Comparison of ENCODE assay signal across 1 cellular context in the genomic region with DNA sequence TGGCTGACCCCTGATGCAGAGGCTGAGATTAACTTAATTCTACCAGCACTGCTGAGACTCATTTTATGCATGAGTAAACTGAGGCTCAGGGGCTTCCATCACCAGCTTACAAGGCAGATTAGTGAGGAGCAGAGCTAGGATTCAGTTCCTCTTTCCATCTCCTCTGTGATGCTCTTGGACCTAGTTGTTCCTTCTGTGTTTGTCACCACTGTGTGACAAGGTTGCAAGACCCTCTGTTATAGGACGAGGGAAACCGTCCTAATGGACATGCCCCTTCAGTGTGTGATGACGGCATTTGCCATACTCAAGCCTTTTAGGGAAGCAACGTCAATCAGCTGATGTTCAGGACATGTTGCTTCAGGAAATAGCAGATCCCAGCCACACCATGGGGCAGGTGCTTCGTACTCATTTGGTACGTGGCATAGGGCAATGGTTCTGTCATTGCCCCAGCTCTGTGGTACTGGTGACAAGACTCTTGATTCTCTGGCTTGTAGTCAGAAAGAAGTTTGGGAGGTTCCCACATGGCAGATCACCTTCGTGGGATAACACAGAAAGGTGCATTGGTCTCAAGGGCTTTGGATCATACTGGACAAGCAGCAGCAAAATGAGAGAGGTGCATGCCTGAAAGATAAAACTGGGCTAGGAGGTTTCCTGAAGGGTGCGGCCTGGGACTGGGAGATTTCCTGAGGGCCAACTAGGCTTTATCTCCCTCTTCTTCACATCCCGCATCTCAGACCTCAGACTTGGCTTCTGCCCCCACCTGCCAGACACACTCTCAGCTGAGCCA.
TF ChIP-seq lines count a peak whose summit lies in the region.

No MANE protein-coding gene starts in this region.

TF ChIP-seq in SK-N-SH treated with all-trans-retinoic acid at 6 μM for 48 hours, 23 proteins besides CTCF, POLR2A, EP300 and RAD21 (continued from another document):
- TF ChIP-seq TOX (CRISPR knock-in tag; IDR thresholded peaks at IDR 0.05; ENCODE audit: borderline replicate concordance), result no peak
- TF ChIP-seq ZNF70 (CRISPR knock-in tag; IDR thresholded peaks at IDR 0.05), result no peak
- TF ChIP-seq GLIS3 (CRISPR knock-in tag; IDR thresholded peaks at IDR 0.05), result no peak
- no peak for TF ChIP-seq ZC3H10 (CRISPR knock-in tag; IDR thresholded peaks at IDR 0.05)
- TF ChIP-seq SNAI2 (CRISPR knock-in tag; IDR thresholded peaks at IDR 0.05), result no peak
- TF ChIP-seq, protein P1, sequence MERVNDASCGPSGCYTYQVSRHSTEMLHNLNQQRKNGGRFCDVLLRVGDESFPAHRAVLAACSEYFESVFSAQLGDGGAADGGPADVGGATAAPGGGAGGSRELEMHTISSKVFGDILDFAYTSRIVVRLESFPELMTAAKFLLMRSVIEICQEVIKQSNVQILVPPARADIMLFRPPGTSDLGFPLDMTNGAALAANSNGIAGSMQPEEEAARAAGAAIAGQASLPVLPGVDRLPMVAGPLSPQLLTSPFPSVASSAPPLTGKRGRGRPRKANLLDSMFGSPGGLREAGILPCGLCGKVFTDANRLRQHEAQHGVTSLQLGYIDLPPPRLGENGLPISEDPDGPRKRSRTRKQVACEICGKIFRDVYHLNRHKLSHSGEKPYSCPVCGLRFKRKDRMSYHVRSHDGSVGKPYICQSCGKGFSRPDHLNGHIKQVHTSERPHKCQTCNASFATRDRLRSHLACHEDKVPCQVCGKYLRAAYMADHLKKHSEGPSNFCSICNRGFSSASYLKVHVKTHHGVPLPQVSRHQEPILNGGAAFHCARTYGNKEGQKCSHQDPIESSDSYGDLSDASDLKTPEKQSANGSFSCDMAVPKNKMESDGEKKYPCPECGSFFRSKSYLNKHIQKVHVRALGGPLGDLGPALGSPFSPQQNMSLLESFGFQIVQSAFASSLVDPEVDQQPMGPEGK (CRISPR knock-in tag; IDR thresholded peaks at IDR 0.05; ENCODE audit: borderline replicate concordance), result no peak
- TF ChIP-seq, protein P2, sequence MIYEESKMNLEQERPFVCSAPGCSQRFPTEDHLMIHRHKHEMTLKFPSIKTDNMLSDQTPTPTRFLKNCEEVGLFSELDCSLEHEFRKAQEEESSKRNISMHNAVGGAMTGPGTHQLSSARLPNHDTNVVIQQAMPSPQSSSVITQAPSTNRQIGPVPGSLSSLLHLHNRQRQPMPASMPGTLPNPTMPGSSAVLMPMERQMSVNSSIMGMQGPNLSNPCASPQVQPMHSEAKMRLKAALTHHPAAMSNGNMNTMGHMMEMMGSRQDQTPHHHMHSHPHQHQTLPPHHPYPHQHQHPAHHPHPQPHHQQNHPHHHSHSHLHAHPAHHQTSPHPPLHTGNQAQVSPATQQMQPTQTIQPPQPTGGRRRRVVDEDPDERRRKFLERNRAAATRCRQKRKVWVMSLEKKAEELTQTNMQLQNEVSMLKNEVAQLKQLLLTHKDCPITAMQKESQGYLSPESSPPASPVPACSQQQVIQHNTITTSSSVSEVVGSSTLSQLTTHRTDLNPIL (CRISPR knock-in tag; IDR thresholded peaks at IDR 0.05; ENCODE audit: low read depth), result no peak
- TF ChIP-seq PPARA (CRISPR knock-in tag; IDR thresholded peaks at IDR 0.05; ENCODE audit: borderline replicate concordance), result no peak
- TF ChIP-seq ZFP30 (CRISPR knock-in tag; IDR thresholded peaks at IDR 0.05), result no peak
